Comparison of ENCODE assay signal across 14 cellular contexts in genomic region chr9:104869801-104870200, GRCh38. TPM values are rescaled to one million over a fixed set of nuclear protein-coding genes. Genes with fewer than 3 reads are reported as not detected.
DNase-seq lines count a peak whose midpoint lies in the region; ATAC-seq and TF ChIP-seq lines count a peak whose summit lies in the region.
"Had no signal": no experiment of that assay in that cellular context is flagged by ENCODE, and none has a peak within 500 bp of the region (broad histone marks: within the 10 kb centered on the region; RNA-seq: fewer than 3 reads in every experiment).

No MANE protein-coding gene starts in this region.

- peak overlapping the region in 4 of 5 donors; percentile 53 to 81 (median 72) for H3K27ac ChIP-seq in stomach
- H3K27ac ChIP-seq: HL-60, VCaP had no signal

- 40 to 73% (median 58%) methylated on average over 1 of the region's 1 CpG for WGBS in stomach, 5 donors

- intact Hi-C loops in stomach (cut with DNase I; ENCODE audit: low total_unique reads), result loop anchor here (10.0 kb wide), 1 partner anchor 45 kb away; no protein-coding TSS in a partner anchor

- peaks cover 15% of the 10 kb centered on the region for H3K36me3 Mint-ChIP-seq in memory B cell

- TF ChIP-seq POLR2A in stomach (IDR thresholded peaks at IDR 0.05), result no peak

- H3K27me3 ChIP-seq in stomach, result no peaks in the 10 kb centered on the region
- H3K27me3 ChIP-seq: MG63 had no signal

- H3K4me3 Mint-ChIP-seq in memory B cell, result no peak overlapping the region
- H3K4me3 Mint-ChIP-seq: naive thymus-derived CD4-positive, alpha-beta T cell had no signal

- H3K36me3 ChIP-seq in stomach, result peaks cover 0 to 35% (median 21%) of the 10 kb centered on the region in 4 donors
- H3K36me3 ChIP-seq: MG63 had no signal

- TF ChIP-seq CTCF in astrocyte of the spinal cord (IDR thresholded peaks at IDR 0.05; ENCODE audit: low read depth, low read length) (no peak), stomach (IDR thresholded peaks at IDR 0.05) (no peak)

- DNase-seq in HCEC 1CT, result peak; percentile 45
- DNase-seq in astrocyte of the spinal cord (ENCODE audit: low read depth, low spot score), result peak; percentile 21
- DNase-seq in memory B cell (ENCODE audit: low spot score in 2 of 2), result no peak
- DNase-seq in stomach, result no peak
- no peak for DNase-seq in NCI-H2107 (lab: John Stamatoyannopoulos, UW)
- DNase-seq in left lobe of liver (ENCODE audit: low spot score), result no peak
- no peak for DNase-seq in activated effector memory CD4-positive, alpha-beta T cell treated with anti-CD3 and anti-CD28 coated beads, Interleukin-2, amount 50 U/mL, for 16 hours
- DNase-seq in HuH-7 (ENCODE audit: low spot score), result no peak
- DNase-seq: activated CD8-positive, alpha-beta memory T cell treated with anti-CD3 and anti-CD28 coated beads, Interleukin-2, amount 50 U/mL, for 48 hours; effector memory CD4-positive, alpha-beta T cell; MG63; naive thymus-derived CD4-positive, alpha-beta T cell had no signal

- H3K27me3 Mint-ChIP-seq in memory B cell, result no peaks in the 10 kb centered on the region
- H3K27me3 Mint-ChIP-seq: naive thymus-derived CD4-positive, alpha-beta T cell had no signal

- peaks cover 27% of the 10 kb centered on the region for H3K4me1 Mint-ChIP-seq in memory B cell

- TF ChIP-seq EP300 in stomach (IDR thresholded peaks at IDR 0.05), result no peak

- peak overlapping the region; percentile 90 for H3K27ac Mint-ChIP-seq in memory B cell
- H3K27ac Mint-ChIP-seq: naive thymus-derived CD4-positive, alpha-beta T cell had no signal

- ATAC-seq in memory B cell (ENCODE audit: low read depth), result no peak
- no peak for ATAC-seq in left lobe of liver

- H3K9me3 ChIP-seq in stomach, result no peaks in the 10 kb centered on the region
- H3K9me3 ChIP-seq: MG63 had no signal

- H3K4me3 ChIP-seq in astrocyte of the spinal cord (ENCODE audit: low read depth, low read length), result no peak overlapping the region
- H3K4me3 ChIP-seq in stomach, result no peak overlapping the region
- H3K4me3 ChIP-seq: MG63 had no signal

- H3K9me3 Mint-ChIP-seq in memory B cell, result no peaks in the 10 kb centered on the region
- H3K9me3 Mint-ChIP-seq: naive thymus-derived CD4-positive, alpha-beta T cell had no signal

- in situ Hi-C loops in astrocyte of the spinal cord (cut with HindIII; ENCODE audit: low sequenced_read_pairs), result no loop called here

- peaks cover 17 to 80% (median 56%) of the 10 kb centered on the region in 4 donors for H3K4me1 ChIP-seq in stomach

RNA-seq across cellular contexts. Expression of gene ABCA1, which starts 58.2 kb away (rescaled TPM):
- total RNA-seq in stomach (10 to 100 TPM; 16.2 to 75.3 (median 21.0) TPM), left lobe of liver (48.3 TPM)
- 1 to 10 TPM; 1.9 to 4.9 (median 3.3) TPM for polyA plus RNA-seq in stomach

Comparison
In these comparisons a context has a peak if more than half of its experiments do, and no peak if none do; other contexts are left out.
1. DNase-seq: peak in HCEC 1CT (single experiment) and astrocyte of the spinal cord (single experiment); none in memory B cell (0 of 2), stomach (single experiment), NCI-H2107 (single experiment), left lobe of liver (single experiment), activated effector memory CD4-positive, alpha-beta T cell treated with anti-CD3 and anti-CD28 coated beads, Interleukin-2, amount 50 U/mL, for 16 hours (single experiment) and HuH-7 (single experiment).